In genomic region chr15:67884009-67884408, GRCh38 we compare ENCODE assay signal across 7 cellular contexts. TPM values are rescaled to one million over a fixed set of nuclear protein-coding genes. Genes with fewer than 3 reads are reported as not detected.
DNase-seq lines count a peak whose midpoint lies in the region; TF ChIP-seq lines count a peak whose summit lies in the region.

No MANE protein-coding gene starts in this region.

- intact Hi-C loops in activated CD4-positive, alpha-beta memory T cell treated with anti-CD3 and anti-CD28 coated beads for 36 hours (cut with micrococcal nuclease): no loop called here

- H3K36me3 Mint-ChIP-seq in activated CD4-positive, alpha-beta memory T cell treated with anti-CD3 and anti-CD28 coated beads for 36 hours: no peaks in the 10 kb centered on the region

- H3K9ac ChIP-seq in HUES48 (ENCODE audit: low read depth, low read length) (no peak overlapping the region), iPS-18a (ENCODE audit: low read length) (peak overlapping the region; percentile 57), smooth muscle cell (ENCODE audit: low read depth) (peak overlapping the region; percentile 37)

- no peak for DNase-seq in activated CD4-positive, alpha-beta memory T cell treated with anti-CD3 and anti-CD28 coated beads for 36 hours
- DNase-seq in smooth muscle cell (lab: John Stamatoyannopoulos, UW; ENCODE audit: unreplicated experiment) (no peak), NCI-H2029 treated with DMSO at 0.1 percent for 48 hours (lab: John Stamatoyannopoulos, UW) (no peak), SW480 (ENCODE audit: low spot score) (no peak)
- no peak for DNase-seq in activated CD4-positive, alpha-beta T cell treated with anti-CD3 and anti-CD28 coated beads, Interleukin-2, amount 50 U/mL, for 1 hour

- H3K36me3 ChIP-seq in HUES48 (ENCODE audit: control insufficient read depth, insufficient read depth, low read length) (no peaks in the 10 kb centered on the region), iPS-18a (ENCODE audit: control insufficient read depth, low read depth, low read length) (no peaks in the 10 kb centered on the region), smooth muscle cell (ENCODE audit: low read depth) (no peaks in the 10 kb centered on the region)

- peak overlapping the region; percentile 61 for H3K4me3 Mint-ChIP-seq in activated CD4-positive, alpha-beta memory T cell treated with anti-CD3 and anti-CD28 coated beads for 36 hours

- H3K4me2 ChIP-seq in smooth muscle cell: peak overlapping the region; percentile 84

- POLR2A ChIA-PET in activated CD4-positive, alpha-beta memory T cell treated with anti-CD3 and anti-CD28 coated beads for 36 hours (lab: Charles Lee): interaction anchor here (0.6 kb wide), 1 partner anchor 310 kb away, joined by 3 read pairs; no protein-coding TSS in a partner anchor

- TF ChIP-seq CTCF in smooth muscle cell (IDR thresholded peaks at IDR 0.05; ENCODE audit: borderline replicate concordance, insufficient read depth, poor library complexity, severe bottlenecking): no peak

- no peaks in the 10 kb centered on the region for H4K20me1 ChIP-seq in smooth muscle cell (ENCODE audit: low read depth)

- H3K4me3 ChIP-seq in HUES48 (ENCODE audit: low read depth, low read length): peak overlapping the region; percentile 58; the same call in 1 of the 2 replicates
- H3K4me3 ChIP-seq in iPS-18a (ENCODE audit: low read length): peak overlapping the region; percentile 52
- H3K4me3 ChIP-seq in smooth muscle cell: peak overlapping the region; percentile 52

- peaks cover 10% of the 10 kb centered on the region for H3F3A ChIP-seq in smooth muscle cell (ENCODE audit: low read depth)

- peaks cover 10% of the 10 kb centered on the region for H3K4me1 Mint-ChIP-seq in activated CD4-positive, alpha-beta memory T cell treated with anti-CD3 and anti-CD28 coated beads for 36 hours (ENCODE audit: low read depth)

- peak overlapping the region; percentile 91 for H2AFZ ChIP-seq in smooth muscle cell (ENCODE audit: low read depth)

- WGBS in smooth muscle cell (ENCODE audit: low lambda C conversion rate): 65% methylated on average over 6 of the region's 6 CpGs

- no peaks in the 10 kb centered on the region for H3K9me3 Mint-ChIP-seq in activated CD4-positive, alpha-beta memory T cell treated with anti-CD3 and anti-CD28 coated beads for 36 hours

- H3K27me3 ChIP-seq in HUES48 (ENCODE audit: control insufficient read depth, insufficient read depth, low read length): peaks cover 10% of the 10 kb centered on the region
- H3K27me3 ChIP-seq in iPS-18a (ENCODE audit: control insufficient read depth, insufficient read depth, low read length): peaks cover 17% of the 10 kb centered on the region
- no peaks in the 10 kb centered on the region for H3K27me3 ChIP-seq in smooth muscle cell (ENCODE audit: low read depth)

- no peaks in the 10 kb centered on the region for H3K79me2 ChIP-seq in smooth muscle cell (ENCODE audit: low read depth)

- H3K27me3 Mint-ChIP-seq in activated CD4-positive, alpha-beta memory T cell treated with anti-CD3 and anti-CD28 coated beads for 36 hours: peaks cover 9% of the 10 kb centered on the region

- H3K9me3 ChIP-seq in HUES48 (ENCODE audit: control insufficient read depth, insufficient read depth, low read length) (no peaks in the 10 kb centered on the region), iPS-18a (ENCODE audit: control insufficient read depth, low read depth, low read length) (no peaks in the 10 kb centered on the region), smooth muscle cell (replicated peaks; ENCODE audit: low read depth) (no peaks in the 10 kb centered on the region)

- H3K4me1 ChIP-seq in HUES48 (ENCODE audit: control insufficient read depth, insufficient read depth, low read length) (peaks cover 17% of the 10 kb centered on the region; the same call in 1 of the 2 replicates), iPS-18a (ENCODE audit: control insufficient read depth, low read depth, low read length) (peaks cover 16% of the 10 kb centered on the region), smooth muscle cell (ENCODE audit: low read depth) (peaks cover 15% of the 10 kb centered on the region)

- H3K27ac ChIP-seq in HUES48 (ENCODE audit: low read depth, low read length): peak overlapping the region; percentile 48
- H3K27ac ChIP-seq in iPS-18a (ENCODE audit: low read length): no peak overlapping the region
- peak overlapping the region; percentile 65 for H3K27ac ChIP-seq in smooth muscle cell (ENCODE audit: low read depth)

- CTCF ChIA-PET in activated CD4-positive, alpha-beta memory T cell treated with anti-CD3 and anti-CD28 coated beads for 36 hours (lab: Charles Lee): interaction anchor here (1.5 kb wide), 1 partner anchor 20 kb away, joined by 3 read pairs; no protein-coding TSS in a partner anchor

- no peak overlapping the region for H3K27ac Mint-ChIP-seq in activated CD4-positive, alpha-beta memory T cell treated with anti-CD3 and anti-CD28 coated beads for 36 hours

RNA-seq across cellular contexts. Expression of gene RNU6-1, which starts 44.2 kb away (rescaled TPM):
- not detected for total RNA-seq in activated CD4-positive, alpha-beta memory T cell treated with anti-CD3 and anti-CD28 coated beads for 36 hours
- not detected in 2 replicates for total RNA-seq in smooth muscle cell
- not detected in 2 replicates for polyA plus RNA-seq in smooth muscle cell

RNA-seq across cellular contexts. Expression of gene SKOR1, which starts 58.7 kb away (rescaled TPM):
- total RNA-seq in activated CD4-positive, alpha-beta memory T cell treated with anti-CD3 and anti-CD28 coated beads for 36 hours: under 1 TPM; 0.12 TPM
- total RNA-seq in smooth muscle cell: 0.04 TPM in 1 of 2 replicates, not detected in the other
- polyA plus RNA-seq in smooth muscle cell: 0.21 and 0.27 TPM in 2 replicates
